Comparison of ENCODE assay signal across 8 cellular contexts in the genomic region with DNA sequence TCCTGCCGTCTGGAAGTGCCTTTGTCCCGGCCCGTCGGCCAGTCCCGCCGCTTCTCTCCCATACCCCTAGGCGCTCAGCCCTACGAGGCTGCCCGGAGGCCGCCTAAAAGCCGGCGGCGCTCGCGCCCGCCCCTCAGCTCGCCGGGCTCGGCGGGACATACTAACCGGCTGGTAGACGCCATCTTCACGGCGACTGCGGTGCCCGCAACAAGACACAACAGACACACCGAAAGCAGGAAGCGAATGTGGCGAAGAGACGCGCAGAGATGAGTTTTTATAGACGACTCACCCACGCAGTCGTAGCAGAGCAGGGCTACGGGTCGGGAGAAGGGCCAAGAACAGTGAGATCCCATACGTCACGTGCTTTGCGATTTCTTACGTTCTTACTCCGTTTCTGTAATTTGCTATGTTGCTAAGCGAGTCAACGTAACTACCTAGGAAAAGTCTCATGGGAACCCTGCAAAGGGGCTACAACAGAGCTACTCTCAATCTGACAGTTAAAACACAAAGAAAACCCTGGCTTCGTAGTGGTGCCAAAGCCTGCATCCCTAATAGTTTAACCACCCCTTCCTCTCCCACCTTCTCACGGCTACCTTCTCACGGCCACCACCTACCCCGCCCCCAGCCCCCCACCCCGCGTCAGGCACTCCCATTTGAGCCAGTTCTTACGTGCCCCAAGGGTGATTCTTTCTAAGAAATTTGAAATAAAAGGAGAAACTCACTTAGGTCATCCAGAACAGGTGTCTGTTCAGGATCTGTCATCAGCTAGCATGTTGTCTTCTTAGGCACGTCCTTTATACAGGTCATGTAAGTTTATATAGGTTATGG. TPM values are rescaled to one million over a fixed set of nuclear protein-coding genes. Genes with fewer than 3 reads are reported as not detected.
DNase-seq lines count a peak whose midpoint lies in the region; ATAC-seq, FAIRE-seq and TF ChIP-seq lines count a peak whose summit lies in the region.

A gene with protein sequence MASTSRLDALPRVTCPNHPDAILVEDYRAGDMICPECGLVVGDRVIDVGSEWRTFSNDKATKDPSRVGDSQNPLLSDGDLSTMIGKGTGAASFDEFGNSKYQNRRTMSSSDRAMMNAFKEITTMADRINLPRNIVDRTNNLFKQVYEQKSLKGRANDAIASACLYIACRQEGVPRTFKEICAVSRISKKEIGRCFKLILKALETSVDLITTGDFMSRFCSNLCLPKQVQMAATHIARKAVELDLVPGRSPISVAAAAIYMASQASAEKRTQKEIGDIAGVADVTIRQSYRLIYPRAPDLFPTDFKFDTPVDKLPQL (minus strand): TSS at position 250 of the 828 bp plus-strand sequence. CDS start 68 bp downstream, at position 182.

- H3K36me3 ChIP-seq in right atrium auricular region (peaks cover 5% of the 10 kb centered on the region), psoas muscle (ENCODE audit: insufficient read depth in 1 of 2, low read depth in 1 of 2) (peaks cover 0 to 9% of the 10 kb centered on the region in 2 donors)

- WGBS in psoas muscle, 3 donors: 0% methylated on average over 51 of the region's 51 CpGs

- DNase-seq in NCI-H187 (lab: John Stamatoyannopoulos, UW): peak; percentile 57 to 75
- DNase-seq in T-helper 2 cell: peak; percentile 81 to 99 (median 90)
- DNase-seq in right atrium auricular region (ENCODE audit: low spot score): peak; percentile 96
- DNase-seq in psoas muscle: peak; percentile 91 to 94
- DNase-seq in urothelium cell line (ENCODE audit: low spot score): peak; percentile 81

- H3K4me1 ChIP-seq in right atrium auricular region (peaks cover 0 to 21% of the 10 kb centered on the region in 2 donors), psoas muscle (peaks cover 20% of the 10 kb centered on the region)

- ATAC-seq in HG02885 (IDR thresholded peaks at IDR 0.05; ENCODE audit: poor library complexity, unreplicated experiment): peak; percentile 91
- peak; percentile 94 to 96 (median 94) for ATAC-seq in psoas muscle

- intact Hi-C loops in psoas muscle (cut with DNase I): loop anchor here in 1 of 2 donors (10.0 kb wide), 1 partner anchor 207 kb away; a partner anchor contains a TSS

- no peak for FAIRE-seq in urothelium cell line (lab: Jason Lieb, UNC)

- H3K27ac ChIP-seq in angular gyrus (ENCODE audit: low read depth, low read length) (peak within 1 kb of the TSS; percentile 72), right atrium auricular region (peak within 1 kb of the TSS; percentile 97), psoas muscle (peak within 1 kb of the TSS; percentile 96)

- H3K4me3 ChIP-seq in right atrium auricular region (peak within 1 kb of the TSS; percentile 93 to 100), psoas muscle (peak within 1 kb of the TSS; percentile 91)

- peak; percentile 99 for TF ChIP-seq POLR2A in GM15510 (IDR thresholded peaks at IDR 0.05; ENCODE audit: borderline replicate concordance, extremely low read depth, insufficient read length)

- no peaks in the 10 kb centered on the region for H3K9me3 ChIP-seq in right atrium auricular region
- H3K9me3 ChIP-seq in psoas muscle: no peaks in the 10 kb centered on the region

- TF ChIP-seq CTCF in right atrium auricular region (IDR thresholded peaks at IDR 0.05): peak in 1 of 2 donors; percentile 19
- no peak for TF ChIP-seq CTCF in psoas muscle (IDR thresholded peaks at IDR 0.05)

- H3K27me3 ChIP-seq in right atrium auricular region (no peaks in the 10 kb centered on the region), psoas muscle (ENCODE audit: insufficient read depth in 3 of 3, low read length in 2 of 3) (no peaks in the 10 kb centered on the region)

RNA-seq across cellular contexts. Expression of the gene that starts here (rescaled TPM):
- total RNA-seq in right atrium auricular region (10 to 100 TPM; 19.8 to 19.9 TPM), psoas muscle (10 to 100 TPM; 11.8 to 16.2 (median 14.2) TPM)
- polyA plus RNA-seq in psoas muscle: 10 to 100 TPM; 15.4 to 23.3 (median 15.6) TPM

Comparison
In these comparisons a context has a peak if more than half of its experiments do, and no peak if none do; other contexts are left out.
1. Peak in every context shown above with its lines: DNase-seq, ATAC-seq, H3K4me3 ChIP-seq and H3K27ac ChIP-seq.